11 cellular contexts compared by ENCODE assay signal in genomic region chr5:180817847-180818246, GRCh38. TPM values are rescaled to one million over a fixed set of nuclear protein-coding genes. Genes with fewer than 3 reads are reported as not detected.
DNase-seq lines count a peak whose midpoint lies in the region; ATAC-seq, FAIRE-seq and TF ChIP-seq lines count a peak whose summit lies in the region.
"Had no signal": no experiment of that assay in that cellular context is flagged by ENCODE, and none has a peak within 500 bp of the region (broad histone marks: within the 10 kb centered on the region; RNA-seq: fewer than 3 reads in every experiment).

No MANE protein-coding gene starts in this region.

- H3K4me3 ChIP-seq in SJCRH30 = peak overlapping the region; percentile 25

- no peak for DNase-seq in GM12891 (ENCODE audit: insufficient read length, low spot score)
- DNase-seq in SJCRH30 = peak in 1 of 2 experiments; percentile 42
- DNase-seq in memory B cell (ENCODE audit: low spot score in 2 of 2) = no peak
- no peak for DNase-seq in KBM-7
- no peak for DNase-seq in left colon
- no peak for DNase-seq in foreskin keratinocyte
- DNase-seq: activated naive CD4-positive, alpha-beta T cell; Calu3; RPMI8226 had no signal

- peaks cover 1% of the 10 kb centered on the region for H3K27me3 Mint-ChIP-seq in memory B cell
- no peaks in the 10 kb centered on the region for H3K27me3 Mint-ChIP-seq in stimulated activated memory B cell treated with anti-CD40 and anti-IgM and Interleukin-4, amounts not matched to agents 10 μg/mL and 1 μg/mL and 100 μg/mL, for 72 hours

- no peaks in the 10 kb centered on the region for H3K9me3 Mint-ChIP-seq in memory B cell
- H3K9me3 Mint-ChIP-seq in stimulated activated memory B cell treated with anti-CD40 and anti-IgM and Interleukin-4, amounts not matched to agents 10 μg/mL and 1 μg/mL and 100 μg/mL, for 72 hours = no peaks in the 10 kb centered on the region

- no peaks in the 10 kb centered on the region for H3K9me3 ChIP-seq in SJCRH30 (replicated peaks)

- no peaks in the 10 kb centered on the region for H3K36me3 Mint-ChIP-seq in memory B cell
- H3K36me3 Mint-ChIP-seq in stimulated activated memory B cell treated with anti-CD40 and anti-IgM and Interleukin-4, amounts not matched to agents 10 μg/mL and 1 μg/mL and 100 μg/mL, for 72 hours = peaks cover 27% of the 10 kb centered on the region

- intact Hi-C loops in left colon (cut with DNase I, micrococcal nuclease) = no loop called here

- no peak for TF ChIP-seq CTCF in foreskin keratinocyte (conservative IDR thresholded peaks at IDR 0.05)

- in situ Hi-C loops in KBM-7 (cut with MboI; ENCODE audit: low pct_unique_long_range_greater_than_20kb, low sequenced_read_pairs) = no loop called here

- peak overlapping the region; percentile 24 for H3K27ac ChIP-seq in SJCRH30
- no peak overlapping the region for H3K27ac ChIP-seq in foreskin keratinocyte

- TF ChIP-seq POLR2A in GM12891 (IDR thresholded peaks at IDR 0.05; ENCODE audit: low read depth, low read length) = no peak

- no peak for ATAC-seq in memory B cell (ENCODE audit: low read depth)
- ATAC-seq in stimulated activated memory B cell treated with anti-CD40 and anti-IgM and Interleukin-4, amounts not matched to agents 10 μg/mL and 1 μg/mL and 100 μg/mL, for 72 hours = peak; percentile 86
- ATAC-seq in HG03354 (IDR thresholded peaks at IDR 0.05; ENCODE audit: poor library complexity, severe bottlenecking, unreplicated experiment) = no peak
- no peak for ATAC-seq in left colon
- ATAC-seq in foreskin keratinocyte = no peak

- H3K36me3 ChIP-seq in SJCRH30 = no peaks in the 10 kb centered on the region

- H3K4me1 Mint-ChIP-seq in memory B cell = peaks cover 34% of the 10 kb centered on the region
- H3K4me1 Mint-ChIP-seq in stimulated activated memory B cell treated with anti-CD40 and anti-IgM and Interleukin-4, amounts not matched to agents 10 μg/mL and 1 μg/mL and 100 μg/mL, for 72 hours = peaks cover 89% of the 10 kb centered on the region

- no peaks in the 10 kb centered on the region for H3K27me3 ChIP-seq in SJCRH30
- H3K27me3 ChIP-seq in foreskin keratinocyte = no peaks in the 10 kb centered on the region

- H3K27ac Mint-ChIP-seq in memory B cell = peak overlapping the region; percentile 17
- peak overlapping the region; percentile 93 for H3K27ac Mint-ChIP-seq in stimulated activated memory B cell treated with anti-CD40 and anti-IgM and Interleukin-4, amounts not matched to agents 10 μg/mL and 1 μg/mL and 100 μg/mL, for 72 hours

- H3K4me3 Mint-ChIP-seq in memory B cell = no peak overlapping the region
- peak overlapping the region; percentile 38 for H3K4me3 Mint-ChIP-seq in stimulated activated memory B cell treated with anti-CD40 and anti-IgM and Interleukin-4, amounts not matched to agents 10 μg/mL and 1 μg/mL and 100 μg/mL, for 72 hours

- H3K4me1 ChIP-seq in SJCRH30 = peaks cover 43% of the 10 kb centered on the region
- no peaks in the 10 kb centered on the region for H3K4me1 ChIP-seq in foreskin keratinocyte

- peak; percentile 62 for FAIRE-seq in GM12891 (lab: Jason Lieb, UNC)

TF ChIP-seq in GM12891, 5 proteins besides CTCF, POLR2A, EP300 and RAD21:
- no peak for TF ChIP-seq SPI1 (IDR thresholded peaks at IDR 0.05; ENCODE audit: low read depth, low read length)
- TF ChIP-seq POU2F2 (IDR thresholded peaks at IDR 0.05; ENCODE audit: low read depth, low read length) = no peak
- TF ChIP-seq PAX5 (IDR thresholded peaks at IDR 0.05; ENCODE audit: insufficient read depth, low read length, severe bottlenecking) = no peak
- no peak for TF ChIP-seq TAF1 (IDR thresholded peaks at IDR 0.05; ENCODE audit: low read depth, low read length)
- TF ChIP-seq POLR2AphosphoS5 (IDR thresholded peaks at IDR 0.05; ENCODE audit: low read depth, low read length) = no peak

RNA-seq across cellular contexts. Expression of gene MGAT1, which starts 15.2 kb away (rescaled TPM):
- polyA plus RNA-seq in GM12891 (2012; ENCODE audit: low read depth, missing spikeins) = 67.1 TPM
- 85.6 and 88.5 TPM in 2 replicates for total RNA-seq in SJCRH30 (2014; rRNA removed; shearing (Covaris generic))
- total RNA-seq in left colon (100 to 1,000 TPM in 1 of 2 donors, 10 to 100 TPM in 1; 85.6 to 101 TPM), foreskin keratinocyte (85.6 and 105 TPM in 2 replicates)
- 78.9 and 96.4 TPM in 2 replicates for polyA plus RNA-seq in foreskin keratinocyte

RNA-seq across cellular contexts. Expression of gene ZFP62, which starts 43.2 kb away (rescaled TPM):
- 14.6 TPM for polyA plus RNA-seq in GM12891 (2012; ENCODE audit: low read depth, missing spikeins)
- 31.5 and 43.1 TPM in 2 replicates for total RNA-seq in SJCRH30 (2014; rRNA removed; shearing (Covaris generic))
- total RNA-seq in left colon (10 to 100 TPM; 32.0 to 35.8 TPM), foreskin keratinocyte (16.0 and 18.3 TPM in 2 replicates)
- 7.6 and 9.2 TPM in 2 replicates for polyA plus RNA-seq in foreskin keratinocyte
